8 cellular contexts compared by ENCODE assay signal in genomic region chr2:37344453-37345361, GRCh38. TPM values are rescaled to one million over a fixed set of nuclear protein-coding genes. Genes with fewer than 3 reads are reported as not detected.
A peak's percentile ranks its signal among the peaks of the same experiment; 100 is the strongest.
DNase-seq lines count a peak whose midpoint lies in the region; ATAC-seq and TF ChIP-seq lines count a peak whose summit lies in the region.

Gene QPCT, plus strand, starts transcription at chr2:37344630. Its CDS starts 102 bp downstream, at chr2:37344732.

- H3K4me1 ChIP-seq in muscle layer of colon (ENCODE audit: insufficient read depth, low read length) (peaks cover 14% of the 10 kb centered on the region), stomach smooth muscle (ENCODE audit: control insufficient read depth, insufficient read depth, low read length) (peaks cover 10% of the 10 kb centered on the region)

- CTCF ChIA-PET in activated CD8-positive, alpha-beta memory T cell treated with anti-CD3 and anti-CD28 coated beads, Interleukin-2, amount 10 ng/mL, durations not matched to agents 7 days and 5 days (lab: Charles Lee) = interaction anchor here (1.0 kb wide), 1 partner anchor 14 kb away, joined by 3 read pairs; no protein-coding TSS in a partner anchor

- no peak for TF ChIP-seq CTCF in epithelial cell of esophagus (IDR thresholded peaks at IDR 0.05; ENCODE audit: insufficient read depth, low read depth, low read length, missing control alignments)

- no peaks in the 10 kb centered on the region for H3K27me3 ChIP-seq in muscle layer of colon (ENCODE audit: control insufficient read depth in 1 of 2, insufficient read depth in 2 of 2, low read length in 2 of 2)
- no peaks in the 10 kb centered on the region for H3K27me3 ChIP-seq in stomach smooth muscle (ENCODE audit: control insufficient read depth in 1 of 2, insufficient read depth in 2 of 2, low read length in 2 of 2)

- H3K9ac ChIP-seq in muscle layer of colon (ENCODE audit: low read length) (peak within 1 kb of the TSS; percentile 49), stomach smooth muscle (ENCODE audit: low read length in 2 of 2) (peak within 1 kb of the TSS; percentile 42 to 65)

- peak within 1 kb of the TSS; percentile 65 for H3K4me3 Mint-ChIP-seq in activated CD8-positive, alpha-beta memory T cell treated with anti-CD3 and anti-CD28 coated beads, Interleukin-2, amount 10 ng/mL, durations not matched to agents 7 days and 5 days

- no peaks in the 10 kb centered on the region for H3K9me3 Mint-ChIP-seq in activated CD8-positive, alpha-beta memory T cell treated with anti-CD3 and anti-CD28 coated beads, Interleukin-2, amount 10 ng/mL, durations not matched to agents 7 days and 5 days (ENCODE audit: low read depth)

- H3K9me3 ChIP-seq in muscle layer of colon (ENCODE audit: low read length) = no peaks in the 10 kb centered on the region
- H3K9me3 ChIP-seq in stomach smooth muscle (ENCODE audit: control insufficient read depth in 2 of 2, low read length in 2 of 2) = no peaks in the 10 kb centered on the region

- H3K27ac ChIP-seq in muscle layer of colon (ENCODE audit: low read depth, low read length) (peak within 1 kb of the TSS; percentile 77), stomach smooth muscle (ENCODE audit: low read length) (no peak within 1 kb of the TSS)

- H3K4me3 ChIP-seq in epithelial cell of esophagus (ENCODE audit: low read length) (peak within 1 kb of the TSS; percentile 47), muscle layer of colon (ENCODE audit: low read depth in 1 of 2, low read length in 2 of 2) (peak within 1 kb of the TSS; percentile 67 to 98), stomach smooth muscle (ENCODE audit: low read length in 2 of 2) (peak within 1 kb of the TSS; percentile 73 to 81)

- peak; percentile 43 to 46 for DNase-seq in NCI-H2081 (lab: John Stamatoyannopoulos, UW)
- no peak for DNase-seq in NCI-H2081 treated with DMSO at 0.1 percent for 48 hours (lab: John Stamatoyannopoulos, UW)
- DNase-seq in NCI-H1092 treated with DMSO at 0.1 percent for 48 hours (lab: John Stamatoyannopoulos, UW) = peak; percentile 41
- peak; percentile 78 for DNase-seq in activated CD8-positive, alpha-beta memory T cell treated with anti-CD3 and anti-CD28 coated beads, Interleukin-2, amount 10 ng/mL, durations not matched to agents 7 days and 5 days
- peak; percentile 23 for DNase-seq in epithelial cell of esophagus (ENCODE audit: low read depth)

- no peaks in the 10 kb centered on the region for H3K36me3 Mint-ChIP-seq in activated CD8-positive, alpha-beta memory T cell treated with anti-CD3 and anti-CD28 coated beads, Interleukin-2, amount 10 ng/mL, durations not matched to agents 7 days and 5 days

- H3K4me1 Mint-ChIP-seq in activated CD8-positive, alpha-beta memory T cell treated with anti-CD3 and anti-CD28 coated beads, Interleukin-2, amount 10 ng/mL, durations not matched to agents 7 days and 5 days = peaks cover 8% of the 10 kb centered on the region

- H3K27me3 Mint-ChIP-seq in activated CD8-positive, alpha-beta memory T cell treated with anti-CD3 and anti-CD28 coated beads, Interleukin-2, amount 10 ng/mL, durations not matched to agents 7 days and 5 days = peaks cover 82% of the 10 kb centered on the region

- no peaks in the 10 kb centered on the region for H3K36me3 ChIP-seq in muscle layer of colon (ENCODE audit: insufficient read depth, low read length)
- no peaks in the 10 kb centered on the region for H3K36me3 ChIP-seq in stomach smooth muscle (ENCODE audit: control insufficient read depth in 2 of 2, insufficient read depth in 2 of 2, low read length in 2 of 2)

- no peak within 1 kb of the TSS for H3K27ac Mint-ChIP-seq in activated CD8-positive, alpha-beta memory T cell treated with anti-CD3 and anti-CD28 coated beads, Interleukin-2, amount 10 ng/mL, durations not matched to agents 7 days and 5 days

- peak; percentile 90 for ATAC-seq in activated CD8-positive, alpha-beta memory T cell treated with anti-CD3 and anti-CD28 coated beads, Interleukin-2, amount 10 ng/mL, durations not matched to agents 7 days and 5 days
- ATAC-seq in GM21786 (IDR thresholded peaks at IDR 0.05; ENCODE audit: unreplicated experiment) = no peak

RNA-seq across cellular contexts. Expression of gene QPCT, which starts in this region (rescaled TPM):
- total RNA-seq in activated CD8-positive, alpha-beta memory T cell treated with anti-CD3 and anti-CD28 coated beads, Interleukin-2, amount 10 ng/mL, durations not matched to agents 7 days and 5 days = 1 to 10 TPM in 1 of 2 experiments, not detected in 1; 1.9 TPM
